16 cellular contexts compared by ENCODE assay signal in genomic region chr1:231354330-231355020, GRCh38.
"Had no signal": no experiment of that assay in that cellular context is flagged by ENCODE, and none has a peak within 500 bp of the region (broad histone marks: within the 10 kb centered on the region; RNA-seq: fewer than 3 reads in every experiment).

No MANE protein-coding gene starts in this region.

- H3K27ac ChIP-seq: colonic mucosa, upper lobe of left lung had no signal

- H3K4me1 ChIP-seq: colonic mucosa had no signal

- H3K27me3 ChIP-seq: cardiac muscle cell, colonic mucosa, upper lobe of left lung had no signal

- H3K9me3 ChIP-seq: colonic mucosa, upper lobe of left lung had no signal

- H3K4me3 ChIP-seq: cardiac muscle cell, colonic mucosa, upper lobe of left lung had no signal

- DNase-seq: activated CD4-positive, alpha-beta memory T cell treated with anti-CD3 and anti-CD28 coated beads for 36 hours; activated CD4-positive, alpha-beta T cell treated with anti-CD3 and anti-CD28 coated beads for 1 hour; activated gamma-delta T cell treated with Interleukin-2 at 50 U/mL for 16 hours; activated naive CD8-positive, alpha-beta T cell treated with anti-CD3 and anti-CD28 coated beads for 36 hours; activated T-cell treated with anti-CD3 and anti-CD28 coated beads, Interleukin-2, amount 50 U/mL, for 72 hours; aorta; colonic mucosa; left colon; natural killer cell; nucleus accumbens; right cardiac atrium; stimulated activated CD4-positive, alpha-beta T cell treated with anti-CD3 and anti-CD28 coated beads, Interleukin-1b, Interleukin-23, amount 100 ng/mL, for 48 hours; stimulated activated naive B cell treated with anti-CD40 and anti-IgM and Interleukin-4, amounts not matched to agents 10 μg/mL and 1 μg/mL and 100 μg/mL, for 72 hours; T-helper 17 cell; upper lobe of left lung had no signal
